24 cellular contexts compared by ENCODE assay signal in the genomic region with DNA sequence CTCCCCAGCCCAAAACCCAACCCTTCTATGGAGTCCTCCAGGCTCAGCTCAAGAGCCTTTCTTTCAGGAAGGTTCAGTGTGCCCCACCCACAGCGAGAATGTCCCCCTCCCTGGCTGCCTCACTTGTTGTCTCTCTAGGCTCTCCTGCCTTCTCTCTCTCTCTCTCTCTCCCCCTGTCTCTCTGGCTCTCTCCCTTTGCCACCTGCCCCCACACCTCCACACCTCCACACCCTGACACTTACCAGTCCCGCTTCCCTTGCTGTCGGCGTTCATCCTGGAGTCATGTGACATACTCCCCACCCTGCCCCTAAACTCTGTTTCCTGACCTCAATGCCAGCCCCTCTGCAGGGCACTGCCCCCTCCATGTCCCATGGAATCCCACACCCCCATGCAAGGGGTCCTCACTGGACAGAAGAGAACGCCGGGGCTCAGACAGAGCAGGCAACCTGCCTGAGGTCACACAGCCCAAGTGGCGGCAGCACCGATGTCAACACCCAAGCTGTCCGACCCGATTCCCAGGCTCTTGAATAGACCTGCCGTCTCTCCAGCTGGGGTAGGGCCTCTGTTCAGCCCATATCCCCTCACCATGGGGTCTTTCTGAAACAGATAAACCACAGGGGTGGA. TPM values are rescaled to one million over a fixed set of nuclear protein-coding genes. Genes with fewer than 3 reads are reported as not detected.
A peak's percentile ranks its signal among the peaks of the same experiment; 100 is the strongest.
DNase-seq lines count a peak whose midpoint lies in the region; ATAC-seq and TF ChIP-seq lines count a peak whose summit lies in the region.
"Had no signal": no experiment of that assay in that cellular context is flagged by ENCODE, and none has a peak within 500 bp of the region (broad histone marks: within the 10 kb centered on the region; RNA-seq: fewer than 3 reads in every experiment).

No MANE protein-coding gene starts in this region.

- H3K36me3 Mint-ChIP-seq in Caco-2 (ENCODE audit: insufficient read depth, unreplicated experiment): no peaks in the 10 kb centered on the region
- no peaks in the 10 kb centered on the region for H3K36me3 Mint-ChIP-seq in activated naive CD4-positive, alpha-beta T cell treated with anti-CD3 and anti-CD28 coated beads, Interleukin-2, amount 50 U/mL, for 72 hours
- H3K36me3 Mint-ChIP-seq: neural progenitor cell, WTC11 had no signal

- H3K9me3 Mint-ChIP-seq in Caco-2 (ENCODE audit: unreplicated experiment): no peaks in the 10 kb centered on the region
- H3K9me3 Mint-ChIP-seq in activated naive CD4-positive, alpha-beta T cell treated with anti-CD3 and anti-CD28 coated beads, Interleukin-2, amount 50 U/mL, for 72 hours: no peaks in the 10 kb centered on the region
- H3K9me3 Mint-ChIP-seq: activated naive CD8-positive, alpha-beta T cell treated with anti-CD3 and anti-CD28 coated beads, Interleukin-2, amount 50 U/mL, for 24 hours; neural progenitor cell; WTC11 had no signal

- peak overlapping the region; percentile 48 for H4K91ac ChIP-seq in trophoblast cell (ENCODE audit: low read depth, low read length)

- no peaks in the 10 kb centered on the region for H3K9me3 ChIP-seq in Caco-2
- peaks cover 4% of the 10 kb centered on the region for H3K9me3 ChIP-seq in trophoblast cell (ENCODE audit: insufficient read depth, low read depth, low read length)
- H3K9me3 ChIP-seq: mucosa of descending colon had no signal

- H3K14ac ChIP-seq in trophoblast cell (ENCODE audit: low read length): peak overlapping the region; percentile 32

- no peak overlapping the region for H3K4ac ChIP-seq in trophoblast cell (ENCODE audit: low read depth, low read length)

- no peak for TF ChIP-seq CTCF in Caco-2 (IDR thresholded peaks at IDR 0.05; ENCODE audit: insufficient read depth in 1 of 2, low read depth in 1 of 2, low read length in 1 of 2, severe bottlenecking in 1 of 2, unreplicated experiment in 1 of 2)

- H4K8ac ChIP-seq in trophoblast cell (ENCODE audit: low read depth, low read length): no peak overlapping the region

- H3K79me1 ChIP-seq in trophoblast cell (ENCODE audit: low read length): peaks cover 9% of the 10 kb centered on the region

- H3K4me1 Mint-ChIP-seq in Caco-2 (ENCODE audit: low read depth, unreplicated experiment): peaks cover 24% of the 10 kb centered on the region

- H3K27me3 ChIP-seq in Caco-2 (replicated peaks; ENCODE audit: control insufficient read depth, insufficient read depth, low read length) (no peaks in the 10 kb centered on the region), trophoblast cell (ENCODE audit: insufficient read depth, low read length) (no peaks in the 10 kb centered on the region)
- H3K27me3 ChIP-seq: hepatocyte, neural progenitor cell had no signal

- intact Hi-C loops in Caco-2 (cut with micrococcal nuclease; ENCODE audit: unreplicated experiment): no loop called here

- no peak overlapping the region for H3K9ac ChIP-seq in trophoblast cell (ENCODE audit: low read length)
- H3K9ac ChIP-seq: neural progenitor cell had no signal

- no peak for DNase-seq in Caco-2
- peak; percentile 10 for DNase-seq in HT-29 (ENCODE audit: low spot score)
- no peak for DNase-seq in trophoblast cell
- DNase-seq in Ammon's horn (ENCODE audit: low spot score): no peak
- no peak for DNase-seq in NCI-H1436 treated with DMSO at 0.1 percent for 48 hours (lab: John Stamatoyannopoulos, UW)
- no peak for DNase-seq in activated naive CD4-positive, alpha-beta T cell treated with anti-CD3 and anti-CD28 coated beads, Interleukin-2, amount 50 U/mL, for 72 hours (ENCODE audit: low spot score in 2 of 2)
- DNase-seq: activated CD4-positive, alpha-beta T cell treated with anti-CD3 and anti-CD28 coated beads, Interleukin-2, amount 50 U/mL, for 48 hours; activated effector memory CD4-positive, alpha-beta T cell treated with Interleukin-2 at 50 U/mL for 16 hours; activated naive CD8-positive, alpha-beta T cell treated with anti-CD3 and anti-CD28 coated beads, Interleukin-2, amount 50 U/mL, for 24 hours; effector CD8-positive, alpha-beta T cell; foreskin keratinocyte; HCEC 1CT; mucosa of descending colon; NCI-H1105 treated with DMSO at 0.1 percent for 48 hours; NCI-H2081 treated with DMSO at 0.1 percent for 48 hours; NCI-H345; NCI-H82; small intestine; stimulated activated CD4-positive, alpha-beta T cell treated with anti-CD3 and anti-CD28 coated beads, Interleukin-2, amount 100 ng/mL, for 24 hours; T-helper 9 cell had no signal

- POLR2A ChIA-PET in Caco-2 (lab: Charles Lee): no interaction called here

- ATAC-seq in esophagus mucosa: peak; percentile 9
- ATAC-seq in activated naive CD4-positive, alpha-beta T cell treated with anti-CD3 and anti-CD28 coated beads, Interleukin-2, amount 50 U/mL, for 72 hours: no peak
- ATAC-seq: activated naive CD8-positive, alpha-beta T cell treated with anti-CD3 and anti-CD28 coated beads, Interleukin-2, amount 50 U/mL, for 24 hours; foreskin keratinocyte; mucosa of descending colon; WTC11 had no signal

- peaks cover 45% of the 10 kb centered on the region for H3K4me1 ChIP-seq in Caco-2
- H3K4me1 ChIP-seq in trophoblast cell (ENCODE audit: control insufficient read depth in 1 of 2, insufficient read depth in 2 of 2, low read length in 2 of 2): peaks cover 20 to 37% of the 10 kb centered on the region in 2 experiments
- H3K4me1 ChIP-seq: foreskin keratinocyte had no signal

- no peak overlapping the region for H3K23ac ChIP-seq in trophoblast cell (ENCODE audit: low read length)

- BruUV-seq in Caco-2 (replicated peaks; lab: Mats Ljungman, UMichigan): no TSS peak

- no peak overlapping the region for H3K27ac ChIP-seq in trophoblast cell (ENCODE audit: low read depth, low read length)
- H3K27ac ChIP-seq: foreskin keratinocyte, hepatocyte, neural progenitor cell had no signal

- H3K4me2 ChIP-seq in trophoblast cell (ENCODE audit: low read length): no peak overlapping the region
- H3K4me2 ChIP-seq: hepatocyte, neural progenitor cell had no signal

- peak overlapping the region; percentile 43 for H2AK5ac ChIP-seq in trophoblast cell (ENCODE audit: low read length)

- H3K4me3 Mint-ChIP-seq in Caco-2 (ENCODE audit: unreplicated experiment): no peak overlapping the region
- H3K4me3 Mint-ChIP-seq: activated naive CD8-positive, alpha-beta T cell treated with anti-CD3 and anti-CD28 coated beads, Interleukin-2, amount 50 U/mL, for 24 hours; neural progenitor cell; WTC11 had no signal

- no peak overlapping the region for H3K18ac ChIP-seq in trophoblast cell (ENCODE audit: low read length)

- H2BK5ac ChIP-seq in trophoblast cell (ENCODE audit: low read depth, low read length, poor library complexity): no peak overlapping the region

- no peaks in the 10 kb centered on the region for H3K79me2 ChIP-seq in trophoblast cell (ENCODE audit: control insufficient read depth, insufficient read depth, low read length, poor library complexity)
- H3K79me2 ChIP-seq: hepatocyte had no signal

- no peak overlapping the region for H4K12ac ChIP-seq in trophoblast cell (ENCODE audit: low read depth, low read length)

- H2BK120ac ChIP-seq in trophoblast cell (ENCODE audit: insufficient read depth, low read length, poor library complexity): peak overlapping the region; percentile 19

- H2AFZ ChIP-seq in trophoblast cell (ENCODE audit: insufficient read depth, low read length, poor library complexity): no peak overlapping the region
- H2AFZ ChIP-seq: hepatocyte, neural progenitor cell had no signal

- no peak overlapping the region for H3K4me3 ChIP-seq in Caco-2 (ENCODE audit: low read depth, low read length)
- no peak overlapping the region for H3K4me3 ChIP-seq in trophoblast cell (ENCODE audit: low read depth, low read length)
- H3K4me3 ChIP-seq: hepatocyte, mucosa of descending colon, neural progenitor cell had no signal

- H3K36me3 ChIP-seq in Caco-2 (ENCODE audit: control insufficient read depth, insufficient read depth, low read length) (no peaks in the 10 kb centered on the region), trophoblast cell (ENCODE audit: control insufficient read depth in 1 of 2, insufficient read depth in 2 of 2, low read length in 2 of 2) (no peaks in the 10 kb centered on the region)
- H3K36me3 ChIP-seq: neural progenitor cell had no signal

- H2BK12ac ChIP-seq in trophoblast cell (ENCODE audit: low read length): peak overlapping the region; percentile 19

- no peaks in the 10 kb centered on the region for H3K27me3 Mint-ChIP-seq in Caco-2 (ENCODE audit: insufficient read depth, unreplicated experiment)

- CTCF ChIA-PET in Caco-2 (lab: Charles Lee): interaction anchor here (1.0 to 1.1 kb wide), 2 partner anchors 29 to 170 kb away, joined by 3 read pairs; a partner anchor contains a TSS

- WGBS in trophoblast cell (ENCODE audit: extremely low coverage, insufficient coverage, insufficient read length): no CpG with 5 or more reads among the region's 11 CpGs

- H3K27ac Mint-ChIP-seq in Caco-2 (ENCODE audit: unreplicated experiment): peak overlapping the region; percentile 20
- H3K27ac Mint-ChIP-seq in activated naive CD4-positive, alpha-beta T cell treated with anti-CD3 and anti-CD28 coated beads, Interleukin-2, amount 50 U/mL, for 72 hours: no peak overlapping the region
- H3K27ac Mint-ChIP-seq: activated naive CD8-positive, alpha-beta T cell treated with anti-CD3 and anti-CD28 coated beads, Interleukin-2, amount 50 U/mL, for 24 hours; neural progenitor cell; WTC11 had no signal

RNA-seq across cellular contexts. Expression of a gene that starts 28.5 kb away (rescaled TPM):
- total RNA-seq in Caco-2 (2022) (49.6 and 55.3 TPM in 2 replicates), esophagus mucosa (11.0 TPM)
- total RNA-seq in HT-29 (2014; rRNA removed; shearing (Covaris generic)): 51.5 and 55.3 TPM in 2 replicates
- 64.5 and 69.3 TPM in 2 replicates for polyA plus RNA-seq in trophoblast cell (2013)
- total RNA-seq in activated naive CD4-positive, alpha-beta T cell treated with anti-CD3 and anti-CD28 coated beads, Interleukin-2, amount 50 U/mL, for 72 hours: 10 to 100 TPM; 52.7 to 71.9 TPM
